1 cellular context compared by ENCODE assay signal in the genomic region with DNA sequence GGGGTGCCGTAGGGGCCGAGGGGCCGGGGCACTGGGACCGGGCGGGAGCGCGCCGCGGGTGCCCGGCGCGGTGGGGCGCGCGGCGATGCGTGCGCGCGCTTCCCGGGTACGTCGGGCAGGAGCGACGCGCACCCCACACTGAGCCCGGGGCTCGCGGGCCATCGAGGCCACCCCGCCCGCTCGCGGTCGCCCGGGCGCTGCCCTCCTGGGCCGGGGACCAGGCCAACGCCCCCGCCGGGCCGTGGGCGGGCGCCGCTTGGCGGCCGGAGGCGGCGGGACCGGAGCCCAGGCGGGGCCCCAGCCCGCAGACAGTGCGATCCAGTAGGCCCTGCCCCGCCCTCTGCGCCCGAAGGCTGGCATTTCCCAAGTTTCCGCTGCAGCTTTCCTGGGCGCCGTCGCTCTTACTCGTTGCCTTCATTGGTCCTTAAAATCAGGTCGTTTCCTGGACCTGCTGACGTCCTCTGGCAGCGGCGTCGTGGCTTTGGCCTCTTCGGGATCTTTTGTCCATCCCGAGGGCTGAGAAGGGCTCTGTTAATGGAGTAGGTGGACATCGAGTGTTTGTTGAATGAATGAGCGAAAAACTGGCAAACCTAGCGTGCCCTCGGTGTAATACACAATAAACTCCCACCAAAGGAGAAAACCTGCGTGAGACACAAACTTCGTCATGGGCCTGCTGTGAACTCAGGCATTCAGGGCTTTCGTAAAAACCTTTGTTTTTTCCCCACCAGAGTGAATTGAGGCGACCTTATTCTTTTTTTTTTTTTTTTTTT.
TF ChIP-seq lines count a peak whose summit lies in the region.

No MANE protein-coding gene starts in this region.

TF ChIP-seq in HepG2, 621 proteins besides CTCF, POLR2A, EP300 and RAD21 (continued from another document and continues in another):
- TF ChIP-seq, protein P1, sequence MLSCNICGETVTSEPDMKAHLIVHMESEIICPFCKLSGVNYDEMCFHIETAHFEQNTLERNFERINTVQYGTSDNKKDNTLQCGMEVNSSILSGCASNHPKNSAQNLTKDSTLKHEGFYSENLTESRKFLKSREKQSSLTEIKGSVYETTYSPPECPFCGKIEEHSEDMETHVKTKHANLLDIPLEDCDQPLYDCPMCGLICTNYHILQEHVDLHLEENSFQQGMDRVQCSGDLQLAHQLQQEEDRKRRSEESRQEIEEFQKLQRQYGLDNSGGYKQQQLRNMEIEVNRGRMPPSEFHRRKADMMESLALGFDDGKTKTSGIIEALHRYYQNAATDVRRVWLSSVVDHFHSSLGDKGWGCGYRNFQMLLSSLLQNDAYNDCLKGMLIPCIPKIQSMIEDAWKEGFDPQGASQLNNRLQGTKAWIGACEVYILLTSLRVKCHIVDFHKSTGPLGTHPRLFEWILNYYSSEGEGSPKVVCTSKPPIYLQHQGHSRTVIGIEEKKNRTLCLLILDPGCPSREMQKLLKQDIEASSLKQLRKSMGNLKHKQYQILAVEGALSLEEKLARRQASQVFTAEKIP (CRISPR knock-in tag; IDR thresholded peaks at IDR 0.05; ENCODE audit: borderline replicate concordance) = no peak
- TF ChIP-seq TEAD3 (CRISPR knock-in tag; optimal IDR thresholded peaks at IDR 0.05; ENCODE audit: borderline replicate concordance) (no peak), TCF12 (IDR thresholded peaks at IDR 0.05) (no peak), TCF12 (CRISPR knock-in tag; IDR thresholded peaks at IDR 0.05) (no peak), ZNF563 (CRISPR knock-in tag; IDR thresholded peaks at IDR 0.05) (no peak), SP2 (CRISPR knock-in tag; IDR thresholded peaks at IDR 0.05) (no peak), JDP2 (CRISPR knock-in tag; IDR thresholded peaks at IDR 0.05; ENCODE audit: borderline replicate concordance) (no peak), ZNF614 (CRISPR knock-in tag; IDR thresholded peaks at IDR 0.05; ENCODE audit: borderline replicate concordance) (no peak), ARID2 (CRISPR knock-in tag; IDR thresholded peaks at IDR 0.05; ENCODE audit: borderline replicate concordance) (no peak), ZNF567 (CRISPR knock-in tag; IDR thresholded peaks at IDR 0.05; ENCODE audit: borderline replicate concordance) (no peak), ZNF761 (CRISPR knock-in tag; conservative IDR thresholded peaks at IDR 0.05) (no peak), ZNF10 (CRISPR knock-in tag; IDR thresholded peaks at IDR 0.05; ENCODE audit: borderline replicate concordance, low read depth) (no peak), GFI1 (CRISPR knock-in tag; IDR thresholded peaks at IDR 0.05; ENCODE audit: borderline replicate concordance) (no peak), KDM5A (IDR thresholded peaks at IDR 0.05; ENCODE audit: borderline replicate concordance, low read length) (no peak), ZNF674 (CRISPR knock-in tag; IDR thresholded peaks at IDR 0.05; ENCODE audit: low read depth) (no peak), SATB2 (CRISPR knock-in tag; IDR thresholded peaks at IDR 0.05) (no peak), ZNF20 (CRISPR knock-in tag; IDR thresholded peaks at IDR 0.05) (no peak), CHD4 (IDR thresholded peaks at IDR 0.05; ENCODE audit: borderline replicate concordance, low read length) (no peak), ZNF251 (CRISPR knock-in tag; IDR thresholded peaks at IDR 0.05) (no peak), ZNF282 (IDR thresholded peaks at IDR 0.05; ENCODE audit: partially characterized antibody) (no peak), ZBTB3 (CRISPR knock-in tag; IDR thresholded peaks at IDR 0.05; ENCODE audit: borderline replicate concordance, low read depth) (no peak), NCOA5 (CRISPR knock-in tag; IDR thresholded peaks at IDR 0.05) (no peak), TAF1 (CRISPR knock-in tag; IDR thresholded peaks at IDR 0.05) (no peak), FLYWCH1 (CRISPR knock-in tag; IDR thresholded peaks at IDR 0.05) (no peak), GATAD1 (CRISPR knock-in tag; IDR thresholded peaks at IDR 0.05) (no peak), ESRRA (CRISPR knock-in tag; IDR thresholded peaks at IDR 0.05; ENCODE audit: low read depth) (no peak), KLF11 (CRISPR knock-in tag; IDR thresholded peaks at IDR 0.05) (no peak), ZZZ3 (CRISPR knock-in tag; IDR thresholded peaks at IDR 0.05; ENCODE audit: borderline replicate concordance) (no peak), ZBTB42 (CRISPR knock-in tag; IDR thresholded peaks at IDR 0.05) (no peak), RFX3 (CRISPR knock-in tag; IDR thresholded peaks at IDR 0.05) (no peak), ZNF432 (CRISPR knock-in tag; IDR thresholded peaks at IDR 0.05; ENCODE audit: borderline replicate concordance) (no peak), ZNF83 (CRISPR knock-in tag; IDR thresholded peaks at IDR 0.05; ENCODE audit: borderline replicate concordance) (no peak), ZNF749 (CRISPR knock-in tag; IDR thresholded peaks at IDR 0.05; ENCODE audit: borderline replicate concordance) (no peak), POLR2G (IDR thresholded peaks at IDR 0.05; ENCODE audit: low read depth, low read length) (no peak), ZNF256 (CRISPR knock-in tag; conservative IDR thresholded peaks at IDR 0.05) (no peak), ZNF136 (CRISPR knock-in tag; IDR thresholded peaks at IDR 0.05; ENCODE audit: low read depth) (no peak), PLRG1 (conservative IDR thresholded peaks at IDR 0.05) (no peak), RBFOX2 (IDR thresholded peaks at IDR 0.05; ENCODE audit: low read depth, low read length) (peak; percentile 62), ZKSCAN5 (CRISPR knock-in tag; IDR thresholded peaks at IDR 0.05) (no peak), MEIS2 (CRISPR knock-in tag; IDR thresholded peaks at IDR 0.05) (0 out of 2 replicates have a peak, but pooled peaks have one; percentile 18), FOXA1 (IDR thresholded peaks at IDR 0.05) (no peak), FOXA1 (CRISPR knock-in tag; IDR thresholded peaks at IDR 0.05) (no peak), ZNF460 (CRISPR knock-in tag; IDR thresholded peaks at IDR 0.05; ENCODE audit: borderline replicate concordance) (no peak), ZNF496 (CRISPR knock-in tag; IDR thresholded peaks at IDR 0.05; ENCODE audit: insufficient replicate concordance) (no peak), ZNF619 (CRISPR knock-in tag; IDR thresholded peaks at IDR 0.05) (no peak), ZFP1 (CRISPR knock-in tag; IDR thresholded peaks at IDR 0.05) (no peak), ZNF230 (CRISPR knock-in tag; IDR thresholded peaks at IDR 0.05) (no peak), ZSCAN31 (CRISPR knock-in tag; IDR thresholded peaks at IDR 0.05; ENCODE audit: low read depth) (no peak), KLF15 (CRISPR knock-in tag; IDR thresholded peaks at IDR 0.05; ENCODE audit: borderline replicate concordance) (no peak), NR2F1 (CRISPR knock-in tag; IDR thresholded peaks at IDR 0.05) (no peak), BCL6 (CRISPR knock-in tag; IDR thresholded peaks at IDR 0.05) (no peak), SIX1 (CRISPR knock-in tag; IDR thresholded peaks at IDR 0.05; ENCODE audit: borderline replicate concordance) (no peak), PPARG (CRISPR knock-in tag; conservative IDR thresholded peaks at IDR 0.05) (no peak), ZFY (CRISPR knock-in tag; IDR thresholded peaks at IDR 0.05) (peak; percentile 87)
- TF ChIP-seq, protein P2, sequence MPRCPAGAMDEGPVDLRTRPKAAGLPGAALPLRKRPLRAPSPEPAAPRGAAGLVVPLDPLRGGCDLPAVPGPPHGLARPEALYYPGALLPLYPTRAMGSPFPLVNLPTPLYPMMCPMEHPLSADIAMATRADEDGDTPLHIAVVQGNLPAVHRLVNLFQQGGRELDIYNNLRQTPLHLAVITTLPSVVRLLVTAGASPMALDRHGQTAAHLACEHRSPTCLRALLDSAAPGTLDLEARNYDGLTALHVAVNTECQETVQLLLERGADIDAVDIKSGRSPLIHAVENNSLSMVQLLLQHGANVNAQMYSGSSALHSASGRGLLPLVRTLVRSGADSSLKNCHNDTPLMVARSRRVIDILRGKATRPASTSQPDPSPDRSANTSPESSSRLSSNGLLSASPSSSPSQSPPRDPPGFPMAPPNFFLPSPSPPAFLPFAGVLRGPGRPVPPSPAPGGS (CRISPR knock-in tag; IDR thresholded peaks at IDR 0.05) = no peak
- TF ChIP-seq, protein P3, sequence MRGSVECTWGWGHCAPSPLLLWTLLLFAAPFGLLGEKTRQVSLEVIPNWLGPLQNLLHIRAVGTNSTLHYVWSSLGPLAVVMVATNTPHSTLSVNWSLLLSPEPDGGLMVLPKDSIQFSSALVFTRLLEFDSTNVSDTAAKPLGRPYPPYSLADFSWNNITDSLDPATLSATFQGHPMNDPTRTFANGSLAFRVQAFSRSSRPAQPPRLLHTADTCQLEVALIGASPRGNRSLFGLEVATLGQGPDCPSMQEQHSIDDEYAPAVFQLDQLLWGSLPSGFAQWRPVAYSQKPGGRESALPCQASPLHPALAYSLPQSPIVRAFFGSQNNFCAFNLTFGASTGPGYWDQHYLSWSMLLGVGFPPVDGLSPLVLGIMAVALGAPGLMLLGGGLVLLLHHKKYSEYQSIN (CRISPR knock-in tag; IDR thresholded peaks at IDR 0.05; ENCODE audit: borderline replicate concordance) = no peak
- TF ChIP-seq, protein P4, sequence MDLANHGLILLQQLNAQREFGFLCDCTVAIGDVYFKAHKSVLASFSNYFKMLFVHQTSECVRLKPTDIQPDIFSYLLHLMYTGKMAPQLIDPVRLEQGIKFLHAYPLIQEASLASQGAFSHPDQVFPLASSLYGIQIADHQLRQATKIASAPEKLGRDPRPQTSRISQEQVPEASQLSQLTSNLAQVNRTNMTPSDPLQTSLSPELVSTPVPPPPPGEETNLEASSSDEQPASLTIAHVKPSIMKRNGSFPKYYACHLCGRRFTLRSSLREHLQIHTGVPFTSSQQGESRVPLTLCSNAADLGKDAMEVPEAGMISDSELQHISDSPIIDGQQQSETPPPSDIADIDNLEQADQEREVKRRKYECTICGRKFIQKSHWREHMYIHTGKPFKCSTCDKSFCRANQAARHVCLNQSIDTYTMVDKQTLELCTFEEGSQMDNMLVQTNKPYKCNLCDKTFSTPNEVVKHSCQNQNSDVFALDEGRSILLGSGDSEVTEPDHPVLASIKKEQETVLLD (CRISPR knock-in tag; IDR thresholded peaks at IDR 0.05; ENCODE audit: low read depth) = peak; percentile 47; the same call in 1 of the 2 replicates
- TF ChIP-seq, protein P5, sequence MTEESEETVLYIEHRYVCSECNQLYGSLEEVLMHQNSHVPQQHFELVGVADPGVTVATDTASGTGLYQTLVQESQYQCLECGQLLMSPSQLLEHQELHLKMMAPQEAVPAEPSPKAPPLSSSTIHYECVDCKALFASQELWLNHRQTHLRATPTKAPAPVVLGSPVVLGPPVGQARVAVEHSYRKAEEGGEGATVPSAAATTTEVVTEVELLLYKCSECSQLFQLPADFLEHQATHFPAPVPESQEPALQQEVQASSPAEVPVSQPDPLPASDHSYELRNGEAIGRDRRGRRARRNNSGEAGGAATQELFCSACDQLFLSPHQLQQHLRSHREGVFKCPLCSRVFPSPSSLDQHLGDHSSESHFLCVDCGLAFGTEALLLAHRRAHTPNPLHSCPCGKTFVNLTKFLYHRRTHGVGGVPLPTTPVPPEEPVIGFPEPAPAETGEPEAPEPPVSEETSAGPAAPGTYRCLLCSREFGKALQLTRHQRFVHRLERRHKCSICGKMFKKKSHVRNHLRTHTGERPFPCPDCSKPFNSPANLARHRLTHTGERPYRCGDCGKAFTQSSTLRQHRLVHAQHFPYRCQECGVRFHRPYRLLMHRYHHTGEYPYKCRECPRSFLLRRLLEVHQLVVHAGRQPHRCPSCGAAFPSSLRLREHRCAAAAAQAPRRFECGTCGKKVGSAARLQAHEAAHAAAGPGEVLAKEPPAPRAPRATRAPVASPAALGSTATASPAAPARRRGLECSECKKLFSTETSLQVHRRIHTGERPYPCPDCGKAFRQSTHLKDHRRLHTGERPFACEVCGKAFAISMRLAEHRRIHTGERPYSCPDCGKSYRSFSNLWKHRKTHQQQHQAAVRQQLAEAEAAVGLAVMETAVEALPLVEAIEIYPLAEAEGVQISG (CRISPR knock-in tag; IDR thresholded peaks at IDR 0.05) = peak; percentile 64
- TF ChIP-seq, protein P6, sequence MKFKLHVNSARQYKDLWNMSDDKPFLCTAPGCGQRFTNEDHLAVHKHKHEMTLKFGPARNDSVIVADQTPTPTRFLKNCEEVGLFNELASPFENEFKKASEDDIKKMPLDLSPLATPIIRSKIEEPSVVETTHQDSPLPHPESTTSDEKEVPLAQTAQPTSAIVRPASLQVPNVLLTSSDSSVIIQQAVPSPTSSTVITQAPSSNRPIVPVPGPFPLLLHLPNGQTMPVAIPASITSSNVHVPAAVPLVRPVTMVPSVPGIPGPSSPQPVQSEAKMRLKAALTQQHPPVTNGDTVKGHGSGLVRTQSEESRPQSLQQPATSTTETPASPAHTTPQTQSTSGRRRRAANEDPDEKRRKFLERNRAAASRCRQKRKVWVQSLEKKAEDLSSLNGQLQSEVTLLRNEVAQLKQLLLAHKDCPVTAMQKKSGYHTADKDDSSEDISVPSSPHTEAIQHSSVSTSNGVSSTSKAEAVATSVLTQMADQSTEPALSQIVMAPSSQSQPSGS (CRISPR knock-in tag; IDR thresholded peaks at IDR 0.05) = no peak
- TF ChIP-seq, protein P7, sequence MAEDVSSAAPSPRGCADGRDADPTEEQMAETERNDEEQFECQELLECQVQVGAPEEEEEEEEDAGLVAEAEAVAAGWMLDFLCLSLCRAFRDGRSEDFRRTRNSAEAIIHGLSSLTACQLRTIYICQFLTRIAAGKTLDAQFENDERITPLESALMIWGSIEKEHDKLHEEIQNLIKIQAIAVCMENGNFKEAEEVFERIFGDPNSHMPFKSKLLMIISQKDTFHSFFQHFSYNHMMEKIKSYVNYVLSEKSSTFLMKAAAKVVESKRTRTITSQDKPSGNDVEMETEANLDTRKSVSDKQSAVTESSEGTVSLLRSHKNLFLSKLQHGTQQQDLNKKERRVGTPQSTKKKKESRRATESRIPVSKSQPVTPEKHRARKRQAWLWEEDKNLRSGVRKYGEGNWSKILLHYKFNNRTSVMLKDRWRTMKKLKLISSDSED (CRISPR knock-in tag; IDR thresholded peaks at IDR 0.05) = no peak
